19 cellular contexts compared by ENCODE assay signal in genomic region chr6:130980310-130981032, GRCh38.
DNase-seq lines count a peak whose midpoint lies in the region; ATAC-seq, FAIRE-seq and TF ChIP-seq lines count a peak whose summit lies in the region.
"Had no signal": no experiment of that assay in that cellular context is flagged by ENCODE, and none has a peak within 500 bp of the region (broad histone marks: within the 10 kb centered on the region; RNA-seq: fewer than 3 reads in every experiment).

No MANE protein-coding gene starts in this region.

- TF ChIP-seq CTCF in right atrium auricular region (IDR thresholded peaks at IDR 0.05) = no peak
- TF ChIP-seq CTCF in WTC11 (IDR thresholded peaks at IDR 0.05) = no peak
- TF ChIP-seq CTCF in right lobe of liver (IDR thresholded peaks at IDR 0.05) = no peak
- TF ChIP-seq CTCF in kidney (IDR thresholded peaks at IDR 0.05; ENCODE audit: borderline replicate concordance, extremely low read depth, insufficient read depth) = no peak
- TF ChIP-seq CTCF in PC-9 (conservative IDR thresholded peaks at IDR 0.05) = no peak

- H3K9ac ChIP-seq in kidney (ENCODE audit: low read length in 2 of 2) = no peak overlapping the region

- intact Hi-C loops in Right ventricle myocardium inferior (cut with DNase I) = no loop called here
- intact Hi-C loops in right lobe of liver (cut with DNase I) = no loop called here
- intact Hi-C loops in kidney (cut with DNase I) = no loop called here
- intact Hi-C loops in PC-9 (cut with micrococcal nuclease; ENCODE audit: unreplicated experiment) = loop anchor here (5.0 kb wide), 1 partner anchor 273 kb away; no protein-coding TSS in a partner anchor

- H3K27me3 Mint-ChIP-seq in WTC11 (ENCODE audit: low read depth) = no peaks in the 10 kb centered on the region
- H3K27me3 Mint-ChIP-seq in activated CD8-positive, alpha-beta T cell treated with anti-CD3 and anti-CD28 coated beads, Interleukin-2, amount 10 ng/mL, durations not matched to agents 7 days and 5 days (ENCODE audit: low read depth) = no peaks in the 10 kb centered on the region
- H3K27me3 Mint-ChIP-seq: activated CD8-positive, alpha-beta T cell treated with anti-CD3 and anti-CD28 coated beads for 36 hours; naive thymus-derived CD8-positive, alpha-beta T cell had no signal

- H3K27ac ChIP-seq in right atrium auricular region = peak overlapping the region in 1 of 2 donors; percentile 17
- H3K27ac ChIP-seq in right lobe of liver = no peak overlapping the region
- H3K27ac ChIP-seq in kidney (ENCODE audit: low read depth in 2 of 2, low read length in 2 of 2) = no peak overlapping the region
- H3K27ac ChIP-seq in PC-9 = no peak overlapping the region
- H3K27ac ChIP-seq: lower lobe of right lung, thoracic aorta, WERI-Rb-1 had no signal

- H3K4me1 ChIP-seq in right atrium auricular region (peaks cover 0 to 39% of the 10 kb centered on the region in 2 donors), right lobe of liver (no peaks in the 10 kb centered on the region), kidney (ENCODE audit: control insufficient read depth in 1 of 2, insufficient read depth in 1 of 2, low read depth in 1 of 2, low read length in 2 of 2) (no peaks in the 10 kb centered on the region), PC-9 (replicated peaks; ENCODE audit: insufficient read depth) (no peaks in the 10 kb centered on the region)

- H3K36me3 ChIP-seq in right atrium auricular region (no peaks in the 10 kb centered on the region), right lobe of liver (no peaks in the 10 kb centered on the region), kidney (ENCODE audit: control insufficient read depth in 1 of 2, insufficient read depth in 2 of 2, low read length in 2 of 2) (no peaks in the 10 kb centered on the region), PC-9 (ENCODE audit: low read depth) (no peaks in the 10 kb centered on the region)
- H3K36me3 ChIP-seq: esophagus muscularis mucosa, lower lobe of right lung, thoracic aorta, WERI-Rb-1 had no signal

- no peaks in the 10 kb centered on the region for H3K9me3 Mint-ChIP-seq in WTC11
- peaks cover 5% of the 10 kb centered on the region for H3K9me3 Mint-ChIP-seq in activated CD8-positive, alpha-beta T cell treated with anti-CD3 and anti-CD28 coated beads, Interleukin-2, amount 10 ng/mL, durations not matched to agents 7 days and 5 days (ENCODE audit: insufficient read depth)

- ATAC-seq in Right ventricle myocardium inferior = peak; percentile 13
- ATAC-seq in WTC11 = no peak
- ATAC-seq in right lobe of liver = peak; percentile 14 to 70 (median 40)
- ATAC-seq in HG03378 (IDR thresholded peaks at IDR 0.05; ENCODE audit: unreplicated experiment) = no peak
- no peak for ATAC-seq in activated CD8-positive, alpha-beta T cell treated with anti-CD3 and anti-CD28 coated beads, Interleukin-2, amount 10 ng/mL, durations not matched to agents 7 days and 5 days
- ATAC-seq: activated CD8-positive, alpha-beta T cell treated with anti-CD3 and anti-CD28 coated beads for 36 hours; lower lobe of right lung had no signal

- H3K27ac Mint-ChIP-seq in WTC11 = peak overlapping the region; percentile 1
- no peak overlapping the region for H3K27ac Mint-ChIP-seq in activated CD8-positive, alpha-beta T cell treated with anti-CD3 and anti-CD28 coated beads, Interleukin-2, amount 10 ng/mL, durations not matched to agents 7 days and 5 days
- H3K27ac Mint-ChIP-seq: activated CD8-positive, alpha-beta T cell treated with anti-CD3 and anti-CD28 coated beads for 36 hours had no signal

- no peaks in the 10 kb centered on the region for H3K79me2 ChIP-seq in PC-9 (ENCODE audit: low read depth)

- H3K9me2 ChIP-seq in PC-9 (ENCODE audit: insufficient read depth) = no peaks in the 10 kb centered on the region

- H3K4me3 ChIP-seq in right atrium auricular region (no peak overlapping the region), right lobe of liver (no peak overlapping the region), kidney (ENCODE audit: low read length in 2 of 2) (no peak overlapping the region), PC-9 (no peak overlapping the region)
- H3K4me3 ChIP-seq: esophagus muscularis mucosa, lower lobe of right lung, thoracic aorta had no signal

- POLR2A ChIA-PET in WTC11 (lab: Charles Lee) = interaction anchor here (0.6 kb wide), 1 partner anchor 17 kb away, joined by 3 read pairs; no protein-coding TSS in a partner anchor
- POLR2A ChIA-PET in activated CD8-positive, alpha-beta T cell treated with anti-CD3 and anti-CD28 coated beads, Interleukin-2, amount 10 ng/mL, durations not matched to agents 7 days and 5 days (lab: Charles Lee) = no interaction called here
- POLR2A ChIA-PET in PC-9 (lab: Charles Lee; ENCODE audit: unreplicated experiment) = no interaction called here

- H3K4me1 Mint-ChIP-seq in WTC11 = peaks cover 33% of the 10 kb centered on the region
- peaks cover 4% of the 10 kb centered on the region for H3K4me1 Mint-ChIP-seq in activated CD8-positive, alpha-beta T cell treated with anti-CD3 and anti-CD28 coated beads, Interleukin-2, amount 10 ng/mL, durations not matched to agents 7 days and 5 days (ENCODE audit: low read depth)

- BruUV-seq in PC-9 (replicated peaks; lab: Mats Ljungman, UMichigan) = no TSS peak

- no peak for FAIRE-seq in kidney (lab: Jason Lieb, UNC)
- FAIRE-seq: A204.1 had no signal

- H2AFZ ChIP-seq in PC-9 = no peak overlapping the region

- H3K27me3 ChIP-seq in right atrium auricular region (no peaks in the 10 kb centered on the region), right lobe of liver (no peaks in the 10 kb centered on the region), PC-9 (ENCODE audit: insufficient read depth, low read depth) (no peaks in the 10 kb centered on the region)
- H3K27me3 ChIP-seq: esophagus muscularis mucosa had no signal

- CTCF ChIA-PET in WTC11 (lab: Charles Lee) (no interaction called here), PC-9 (lab: Charles Lee) (no interaction called here)
- CTCF ChIA-PET in activated CD8-positive, alpha-beta T cell treated with anti-CD3 and anti-CD28 coated beads, Interleukin-2, amount 10 ng/mL, durations not matched to agents 7 days and 5 days (lab: Charles Lee) = no interaction called here

- no peak for TF ChIP-seq POLR2A in right lobe of liver (IDR thresholded peaks at IDR 0.05)

- H3K36me3 Mint-ChIP-seq in WTC11 = no peaks in the 10 kb centered on the region
- H3K36me3 Mint-ChIP-seq in activated CD8-positive, alpha-beta T cell treated with anti-CD3 and anti-CD28 coated beads, Interleukin-2, amount 10 ng/mL, durations not matched to agents 7 days and 5 days (ENCODE audit: low read depth) = no peaks in the 10 kb centered on the region

- DNase-seq in Right ventricle myocardium inferior (ENCODE audit: missing footprints) (no peak), right atrium auricular region (ENCODE audit: low spot score) (no peak), WTC11 (ENCODE audit: low spot score) (no peak), right lobe of liver (no peak), kidney (no peak), PC-9 (no peak)
- no peak for DNase-seq in activated CD8-positive, alpha-beta T cell treated with anti-CD3 and anti-CD28 coated beads, Interleukin-2, amount 10 ng/mL, durations not matched to agents 7 days and 5 days
- DNase-seq: activated CD8-positive, alpha-beta T cell treated with anti-CD3 and anti-CD28 coated beads for 36 hours; DMS153; lower lobe of right lung; MM.1S; NCI-H1694 treated with DMSO at 0.1 percent for 48 hours; NCI-H2227 treated with DMSO at 0.1 percent for 48 hours; WERI-Rb-1 had no signal

- H3K9me3 ChIP-seq in right atrium auricular region (no peaks in the 10 kb centered on the region), right lobe of liver (no peaks in the 10 kb centered on the region), kidney (ENCODE audit: control insufficient read depth in 1 of 2, low read length in 2 of 2) (no peaks in the 10 kb centered on the region), PC-9 (ENCODE audit: insufficient read depth, low read depth) (no peaks in the 10 kb centered on the region)
- H3K9me3 ChIP-seq: esophagus muscularis mucosa, lower lobe of right lung, thoracic aorta had no signal

- H3K4me2 ChIP-seq in PC-9 = no peak overlapping the region

- no peaks in the 10 kb centered on the region; the same call in 1 of the 2 replicates for H4K20me1 ChIP-seq in PC-9 (ENCODE audit: insufficient read depth)

- WGBS in right lobe of liver (ENCODE audit: insufficient coverage, low coverage, low lambda C conversion rate, missing lambda C conversion rate) = 52% methylated on average over 5 of the region's 5 CpGs

- no peaks in the 10 kb centered on the region for H3F3A ChIP-seq in PC-9 (ENCODE audit: insufficient read depth, low read depth)

- H3K4me3 Mint-ChIP-seq in WTC11 = no peak overlapping the region
- no peak overlapping the region for H3K4me3 Mint-ChIP-seq in activated CD8-positive, alpha-beta T cell treated with anti-CD3 and anti-CD28 coated beads, Interleukin-2, amount 10 ng/mL, durations not matched to agents 7 days and 5 days
- H3K4me3 Mint-ChIP-seq: activated CD8-positive, alpha-beta T cell treated with anti-CD3 and anti-CD28 coated beads for 36 hours had no signal

TF ChIP-seq in WTC11, 78 proteins besides CTCF, POLR2A, EP300 and RAD21 (continues in another document):
- TF ChIP-seq ZNF671 (CRISPR knock-in tag; IDR thresholded peaks at IDR 0.05) (no peak), ATF3 (CRISPR knock-in tag; conservative IDR thresholded peaks at IDR 0.05) (no peak), ZNF263 (CRISPR knock-in tag; IDR thresholded peaks at IDR 0.05; ENCODE audit: low read depth) (no peak), USF1 (CRISPR knock-in tag; IDR thresholded peaks at IDR 0.05) (no peak), HMGXB4 (CRISPR knock-in tag; IDR thresholded peaks at IDR 0.05) (no peak)

Comparison
In these comparisons a context has a peak if more than half of its experiments do, and no peak if none do; other contexts are left out.
1. ATAC-seq: peak in Right ventricle myocardium inferior (single experiment) and right lobe of liver (4 of 4); none in WTC11 (single experiment), HG03378 (single experiment) and activated CD8-positive, alpha-beta T cell treated with anti-CD3 and anti-CD28 coated beads, Interleukin-2, amount 10 ng/mL, durations not matched to agents 7 days and 5 days (single experiment).